Comparison of ENCODE assay signal across 28 cellular contexts in genomic region chr2:18828296-18828695, GRCh38.
"Had no signal": no experiment of that assay in that cellular context is flagged by ENCODE, and none has a peak within 500 bp of the region (broad histone marks: within the 10 kb centered on the region; RNA-seq: fewer than 3 reads in every experiment).

No MANE protein-coding gene starts in this region.

- H3K9ac ChIP-seq: neural progenitor cell, parathyroid adenoma had no signal

- H3K4me3 ChIP-seq: neural progenitor cell, ovary, psoas muscle, skin epidermis, smooth muscle cell, spleen, suprapubic skin, testis, tibial artery, transverse colon, upper lobe of right lung, uterus had no signal

- DNase-seq: natural killer cell; occipital lobe; ovary; posterior cingulate gyrus; psoas muscle; right cardiac atrium; spleen; stimulated activated CD4-positive, alpha-beta T cell treated with anti-CD3 and anti-CD28 coated beads, Interleukin-12 subunit alpha, Interleukin-12 subunit beta, amount 100 ng/mL, for 4 hours; stimulated activated CD4-positive, alpha-beta T cell treated with anti-CD3 and anti-CD28 coated beads, Interleukin-1b, Interleukin-23, amount 100 ng/mL, for 48 hours; stimulated activated CD4-positive, alpha-beta T cell treated with anti-CD3 and anti-CD28 coated beads, Interleukin-4, amount 100 ng/mL, for 1 hour; stimulated activated CD4-positive, alpha-beta T cell treated with anti-CD3 and anti-CD28 coated beads, Interleukin-4, amount 100 ng/mL, for 4 hours; stimulated activated CD8-positive, alpha-beta memory T cell treated with anti-CD3 and anti-CD28 coated beads, Interleukin-4, amount 100 ng/mL, for 48 hours; stimulated activated naive CD4-positive, alpha-beta T cell; stimulated activated naive CD8-positive, alpha-beta T cell treated with anti-CD3 and anti-CD28 coated beads, Interleukin-15, amount 100 ng/mL, for 72 hours; stimulated activated naive CD8-positive, alpha-beta T cell treated with anti-CD3 and anti-CD28 coated beads, Interleukin-15, Interleukin-2, amounts not matched to agents 100 U/mL and 50 U/mL, for 24 hours; substantia nigra; testis; tibial artery; transverse colon; upper lobe of right lung; uterus had no signal

- H3K27ac ChIP-seq: neural progenitor cell, ovary, psoas muscle, spleen, suprapubic skin, testis, tibial artery, transverse colon, upper lobe of right lung, uterus had no signal

- H2AFZ ChIP-seq: neural progenitor cell, parathyroid adenoma had no signal

- H3K9me3 ChIP-seq: ovary, psoas muscle, spleen, suprapubic skin, testis, tibial artery, transverse colon, upper lobe of right lung, uterus had no signal

- H3K79me2 ChIP-seq: parathyroid adenoma had no signal

- ATAC-seq: natural killer cell; psoas muscle; right cardiac atrium; sciatic nerve; stimulated activated memory B cell treated with anti-CD40 and anti-IgM and Interleukin-4, amounts not matched to agents 10 μg/mL and 1 μg/mL and 100 μg/mL, for 72 hours; stimulated activated naive CD8-positive, alpha-beta T cell treated with anti-CD3 and anti-CD28 coated beads, Interleukin-15, amount 100 ng/mL, for 72 hours; stimulated activated naive CD8-positive, alpha-beta T cell treated with anti-CD3 and anti-CD28 coated beads, Interleukin-15, Interleukin-2, amounts not matched to agents 100 U/mL and 50 U/mL, for 24 hours; upper lobe of right lung had no signal

- H3K4me1 ChIP-seq: neural progenitor cell, spleen had no signal

- H3K36me3 ChIP-seq: neural progenitor cell, ovary, spleen, suprapubic skin, tibial artery, transverse colon, upper lobe of right lung, uterus had no signal

- H3K27me3 ChIP-seq: neural progenitor cell, ovary, spleen, suprapubic skin, testis, tibial artery, transverse colon, upper lobe of right lung, uterus had no signal

- H3K4me2 ChIP-seq: neural progenitor cell, smooth muscle cell had no signal
